In the genomic region with DNA sequence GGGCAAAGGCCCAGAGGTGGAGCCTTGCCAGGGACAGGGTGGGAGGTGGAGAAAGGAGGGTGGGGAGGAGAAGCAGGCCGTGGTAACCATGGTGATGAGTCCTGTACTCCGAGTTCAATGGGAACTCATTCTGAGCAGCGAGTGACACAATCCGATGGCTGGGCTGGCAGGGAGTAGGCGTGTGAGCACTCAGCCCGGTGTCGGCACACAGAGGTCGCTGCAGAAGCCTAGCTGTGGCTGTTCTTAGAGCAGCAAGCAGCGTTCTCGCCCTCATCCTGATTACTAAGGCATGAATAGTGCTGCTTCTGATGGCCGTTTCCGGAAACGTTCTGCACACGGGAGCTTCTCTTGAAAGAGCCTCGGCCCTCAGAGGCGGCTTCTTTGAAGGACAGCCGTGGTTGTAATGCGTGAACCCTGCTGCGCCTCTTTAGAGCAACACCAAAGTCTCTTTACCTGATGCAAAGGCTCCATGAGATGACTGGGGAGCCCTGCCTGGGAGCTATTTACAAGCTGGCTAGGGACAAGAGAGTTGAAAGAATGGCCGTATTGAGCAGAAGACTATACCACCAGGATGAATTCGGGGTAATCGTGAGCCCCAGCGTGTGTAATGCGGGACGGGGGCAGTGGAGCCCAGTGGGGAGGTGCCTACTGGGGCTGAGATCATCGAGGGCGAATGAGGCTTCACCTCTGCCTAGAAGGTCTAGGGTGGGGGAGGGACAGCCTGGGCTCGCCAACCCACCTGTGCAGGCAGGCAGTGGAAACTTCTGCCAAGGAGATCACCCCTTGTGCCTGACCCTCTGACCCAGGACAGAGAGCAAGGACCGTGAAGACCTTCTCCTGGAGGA, we compare ENCODE assay signal across 8 cellular contexts.
DNase-seq lines count a peak whose midpoint lies in the region; ATAC-seq and TF ChIP-seq lines count a peak whose summit lies in the region.

No MANE protein-coding gene starts in this region.

- peak; percentile 18 for DNase-seq in AG08396 (ENCODE audit: low spot score)
- DNase-seq in Karpas-422 = peak; percentile 56
- peak in 53 of 58 donors; percentile 7 to 81 (median 48) for DNase-seq in anterior cingulate cortex (lab: John Stamatoyannopoulos, UW)
- peak; percentile 7 for DNase-seq in medulla oblongata (ENCODE audit: extremely low spot score)
- no peak for DNase-seq in cortex of kidney (lab: John Stamatoyannopoulos, UW)
- DNase-seq in tibial artery = no peak

- H3K9me2 ChIP-seq in Karpas-422 (replicated peaks; ENCODE audit: insufficient read depth, low read length) = no peaks in the 10 kb centered on the region

- H3K9ac ChIP-seq in Karpas-422 (ENCODE audit: low read length) = no peak overlapping the region

- H3K4me1 ChIP-seq in Karpas-422 (ENCODE audit: low read length) (no peaks in the 10 kb centered on the region), tibial artery (peaks cover 0 to 9% (median 0%) of the 10 kb centered on the region in 4 donors)

- no peak overlapping the region for H3K4me3 ChIP-seq in Karpas-422 (ENCODE audit: low read length)
- H3K4me3 ChIP-seq in tibial artery = no peak overlapping the region

- H4K20me1 ChIP-seq in Karpas-422 (ENCODE audit: insufficient read depth, low read depth, low read length) = no peaks in the 10 kb centered on the region; the same call in 1 of the 2 replicates

- ATAC-seq in HG02798 (IDR thresholded peaks at IDR 0.05; ENCODE audit: poor library complexity, unreplicated experiment) (no peak), GM18870 (IDR thresholded peaks at IDR 0.05; ENCODE audit: unreplicated experiment) (no peak)

- intact Hi-C loops in tibial artery (cut with DNase I; ENCODE audit: low total_unique reads) = no loop called here

- no peak for TF ChIP-seq CTCF in tibial artery (IDR thresholded peaks at IDR 0.05)

- no peak overlapping the region for H2AFZ ChIP-seq in Karpas-422 (ENCODE audit: low read length)

- no peaks in the 10 kb centered on the region for H3K79me2 ChIP-seq in Karpas-422 (ENCODE audit: low read length)

- H3K9me3 ChIP-seq in Karpas-422 (ENCODE audit: low read length) (no peaks in the 10 kb centered on the region), tibial artery (no peaks in the 10 kb centered on the region)

- H3K4me2 ChIP-seq in Karpas-422 (ENCODE audit: low read depth, low read length, poor library complexity, severe bottlenecking) = no peak overlapping the region

- no peaks in the 10 kb centered on the region for H3K36me3 ChIP-seq in Karpas-422 (ENCODE audit: insufficient read depth, low read length)
- no peaks in the 10 kb centered on the region for H3K36me3 ChIP-seq in tibial artery

- H3K27me3 ChIP-seq in Karpas-422 (ENCODE audit: low read length) = no peaks in the 10 kb centered on the region
- H3K27me3 ChIP-seq in tibial artery = peaks cover 0 to 92% of the 10 kb centered on the region in 2 donors

- H3K27ac ChIP-seq in Karpas-422 (ENCODE audit: low read length) = no peak overlapping the region
- H3K27ac ChIP-seq in tibial artery = no peak overlapping the region

Comparison
In these comparisons a context has a peak if more than half of its experiments do, and no peak if none do; other contexts are left out.
1. DNase-seq: peak in AG08396 (single experiment), Karpas-422 (single experiment), anterior cingulate cortex (53 of 58) and medulla oblongata (single experiment); none in cortex of kidney (single experiment) and tibial artery (0 of 2).